Comparison of ENCODE assay signal across 1 cellular context in the genomic region with DNA sequence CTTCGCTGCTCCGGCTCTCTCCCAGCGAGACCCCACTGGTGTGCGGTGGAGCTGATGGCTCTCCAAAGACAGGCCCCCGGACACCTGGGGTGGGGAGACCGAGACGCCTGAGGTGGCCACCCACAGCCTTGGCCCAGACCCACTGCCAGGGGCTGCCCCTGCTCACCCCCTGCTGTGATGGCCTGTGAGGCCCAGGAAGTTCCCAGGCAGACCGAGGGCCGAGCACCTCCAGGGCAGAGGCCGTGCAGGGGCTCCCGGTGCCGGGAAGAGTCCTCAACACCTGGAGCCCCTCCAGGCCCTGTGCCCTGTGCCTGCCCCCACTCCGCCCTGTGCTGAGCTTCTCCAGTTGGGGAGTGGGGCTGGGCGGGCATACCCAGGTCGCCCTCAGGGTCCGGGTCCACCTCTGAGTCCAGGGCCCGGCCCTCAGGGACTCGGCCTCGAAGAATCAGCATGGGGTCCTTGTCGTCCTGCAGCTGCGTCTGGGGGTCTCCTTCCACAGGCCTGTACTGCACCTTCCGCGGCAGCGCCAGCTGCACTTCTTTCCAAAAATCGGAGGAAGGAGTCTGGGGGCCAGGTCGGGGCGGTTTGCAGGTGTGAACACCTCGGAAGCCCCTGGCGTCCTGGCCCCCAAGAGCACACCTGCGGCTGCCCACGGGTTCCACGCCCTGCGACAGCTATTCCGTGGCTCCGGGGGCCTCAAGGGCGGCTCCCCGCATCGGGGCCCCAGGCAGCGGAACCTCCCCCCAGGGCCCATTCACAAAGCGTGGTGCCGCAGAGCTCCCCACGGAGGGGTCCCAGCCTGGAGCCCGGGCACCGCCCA.
TF ChIP-seq lines count a peak whose summit lies in the region.

No MANE protein-coding gene starts in this region.

TF ChIP-seq in GM12878, 131 proteins besides CTCF, POLR2A, EP300 and RAD21:
- TF ChIP-seq, protein P1, sequence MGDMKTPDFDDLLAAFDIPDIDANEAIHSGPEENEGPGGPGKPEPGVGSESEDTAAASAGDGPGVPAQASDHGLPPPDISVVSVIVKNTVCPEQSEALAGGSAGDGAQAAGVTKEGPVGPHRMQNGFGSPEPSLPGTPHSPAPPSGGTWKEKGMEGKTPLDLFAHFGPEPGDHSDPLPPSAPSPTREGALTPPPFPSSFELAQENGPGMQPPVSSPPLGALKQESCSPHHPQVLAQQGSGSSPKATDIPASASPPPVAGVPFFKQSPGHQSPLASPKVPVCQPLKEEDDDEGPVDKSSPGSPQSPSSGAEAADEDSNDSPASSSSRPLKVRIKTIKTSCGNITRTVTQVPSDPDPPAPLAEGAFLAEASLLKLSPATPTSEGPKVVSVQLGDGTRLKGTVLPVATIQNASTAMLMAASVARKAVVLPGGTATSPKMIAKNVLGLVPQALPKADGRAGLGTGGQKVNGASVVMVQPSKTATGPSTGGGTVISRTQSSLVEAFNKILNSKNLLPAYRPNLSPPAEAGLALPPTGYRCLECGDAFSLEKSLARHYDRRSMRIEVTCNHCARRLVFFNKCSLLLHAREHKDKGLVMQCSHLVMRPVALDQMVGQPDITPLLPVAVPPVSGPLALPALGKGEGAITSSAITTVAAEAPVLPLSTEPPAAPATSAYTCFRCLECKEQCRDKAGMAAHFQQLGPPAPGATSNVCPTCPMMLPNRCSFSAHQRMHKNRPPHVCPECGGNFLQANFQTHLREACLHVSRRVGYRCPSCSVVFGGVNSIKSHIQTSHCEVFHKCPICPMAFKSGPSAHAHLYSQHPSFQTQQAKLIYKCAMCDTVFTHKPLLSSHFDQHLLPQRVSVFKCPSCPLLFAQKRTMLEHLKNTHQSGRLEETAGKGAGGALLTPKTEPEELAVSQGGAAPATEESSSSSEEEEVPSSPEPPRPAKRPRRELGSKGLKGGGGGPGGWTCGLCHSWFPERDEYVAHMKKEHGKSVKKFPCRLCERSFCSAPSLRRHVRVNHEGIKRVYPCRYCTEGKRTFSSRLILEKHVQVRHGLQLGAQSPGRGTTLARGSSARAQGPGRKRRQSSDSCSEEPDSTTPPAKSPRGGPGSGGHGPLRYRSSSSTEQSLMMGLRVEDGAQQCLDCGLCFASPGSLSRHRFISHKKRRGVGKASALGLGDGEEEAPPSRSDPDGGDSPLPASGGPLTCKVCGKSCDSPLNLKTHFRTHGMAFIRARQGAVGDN (IDR thresholded peaks at IDR 0.05), result no peak
- TF ChIP-seq, protein P2, sequence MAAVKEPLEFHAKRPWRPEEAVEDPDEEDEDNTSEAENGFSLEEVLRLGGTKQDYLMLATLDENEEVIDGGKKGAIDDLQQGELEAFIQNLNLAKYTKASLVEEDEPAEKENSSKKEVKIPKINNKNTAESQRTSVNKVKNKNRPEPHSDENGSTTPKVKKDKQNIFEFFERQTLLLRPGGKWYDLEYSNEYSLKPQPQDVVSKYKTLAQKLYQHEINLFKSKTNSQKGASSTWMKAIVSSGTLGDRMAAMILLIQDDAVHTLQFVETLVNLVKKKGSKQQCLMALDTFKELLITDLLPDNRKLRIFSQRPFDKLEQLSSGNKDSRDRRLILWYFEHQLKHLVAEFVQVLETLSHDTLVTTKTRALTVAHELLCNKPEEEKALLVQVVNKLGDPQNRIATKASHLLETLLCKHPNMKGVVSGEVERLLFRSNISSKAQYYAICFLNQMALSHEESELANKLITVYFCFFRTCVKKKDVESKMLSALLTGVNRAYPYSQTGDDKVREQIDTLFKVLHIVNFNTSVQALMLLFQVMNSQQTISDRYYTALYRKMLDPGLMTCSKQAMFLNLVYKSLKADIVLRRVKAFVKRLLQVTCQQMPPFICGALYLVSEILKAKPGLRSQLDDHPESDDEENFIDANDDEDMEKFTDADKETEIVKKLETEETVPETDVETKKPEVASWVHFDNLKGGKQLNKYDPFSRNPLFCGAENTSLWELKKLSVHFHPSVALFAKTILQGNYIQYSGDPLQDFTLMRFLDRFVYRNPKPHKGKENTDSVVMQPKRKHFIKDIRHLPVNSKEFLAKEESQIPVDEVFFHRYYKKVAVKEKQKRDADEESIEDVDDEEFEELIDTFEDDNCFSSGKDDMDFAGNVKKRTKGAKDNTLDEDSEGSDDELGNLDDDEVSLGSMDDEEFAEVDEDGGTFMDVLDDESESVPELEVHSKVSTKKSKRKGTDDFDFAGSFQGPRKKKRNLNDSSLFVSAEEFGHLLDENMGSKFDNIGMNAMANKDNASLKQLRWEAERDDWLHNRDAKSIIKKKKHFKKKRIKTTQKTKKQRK (IDR thresholded peaks at IDR 0.05; ENCODE audit: low read depth, low read length), result no peak
- TF ChIP-seq SIX5 (IDR thresholded peaks at IDR 0.05; ENCODE audit: low read depth, low read length, severe bottlenecking) (no peak), BRCA1 (IDR thresholded peaks at IDR 0.05; ENCODE audit: low read depth, low read length) (no peak), NRF1 (conservative IDR thresholded peaks at IDR 0.05; ENCODE audit: low read depth, low read length) (no peak), MYB (IDR thresholded peaks at IDR 0.05; ENCODE audit: borderline replicate concordance, low read depth, low read length) (no peak), IKZF1 (conservative IDR thresholded peaks at IDR 0.05) (no peak), HDAC6 (IDR thresholded peaks at IDR 0.05; ENCODE audit: unreplicated experiment) (no peak), FOS (IDR thresholded peaks at IDR 0.05; ENCODE audit: borderline replicate concordance, extremely low read depth, insufficient read length) (no peak), ZNF622 (IDR thresholded peaks at IDR 0.05) (no peak), BMI1 (IDR thresholded peaks at IDR 0.05; ENCODE audit: borderline replicate concordance) (no peak), FOXK2 (IDR thresholded peaks at IDR 0.05) (no peak), NR2C1 (IDR thresholded peaks at IDR 0.05) (no peak), SIN3A (IDR thresholded peaks at IDR 0.05; ENCODE audit: low read depth, low read length) (no peak), CHD1 (IDR thresholded peaks at IDR 0.05; ENCODE audit: low read depth, low read length) (no peak), ASH2L (IDR thresholded peaks at IDR 0.05; ENCODE audit: borderline replicate concordance, low read depth) (no peak), IRF4 (IDR thresholded peaks at IDR 0.05; ENCODE audit: low read depth, low read length) (no peak), MYC (IDR thresholded peaks at IDR 0.05; ENCODE audit: insufficient read depth, insufficient read length, insufficient replicate concordance, low read length, severe bottlenecking) (no peak)
- TF ChIP-seq, protein P3, sequence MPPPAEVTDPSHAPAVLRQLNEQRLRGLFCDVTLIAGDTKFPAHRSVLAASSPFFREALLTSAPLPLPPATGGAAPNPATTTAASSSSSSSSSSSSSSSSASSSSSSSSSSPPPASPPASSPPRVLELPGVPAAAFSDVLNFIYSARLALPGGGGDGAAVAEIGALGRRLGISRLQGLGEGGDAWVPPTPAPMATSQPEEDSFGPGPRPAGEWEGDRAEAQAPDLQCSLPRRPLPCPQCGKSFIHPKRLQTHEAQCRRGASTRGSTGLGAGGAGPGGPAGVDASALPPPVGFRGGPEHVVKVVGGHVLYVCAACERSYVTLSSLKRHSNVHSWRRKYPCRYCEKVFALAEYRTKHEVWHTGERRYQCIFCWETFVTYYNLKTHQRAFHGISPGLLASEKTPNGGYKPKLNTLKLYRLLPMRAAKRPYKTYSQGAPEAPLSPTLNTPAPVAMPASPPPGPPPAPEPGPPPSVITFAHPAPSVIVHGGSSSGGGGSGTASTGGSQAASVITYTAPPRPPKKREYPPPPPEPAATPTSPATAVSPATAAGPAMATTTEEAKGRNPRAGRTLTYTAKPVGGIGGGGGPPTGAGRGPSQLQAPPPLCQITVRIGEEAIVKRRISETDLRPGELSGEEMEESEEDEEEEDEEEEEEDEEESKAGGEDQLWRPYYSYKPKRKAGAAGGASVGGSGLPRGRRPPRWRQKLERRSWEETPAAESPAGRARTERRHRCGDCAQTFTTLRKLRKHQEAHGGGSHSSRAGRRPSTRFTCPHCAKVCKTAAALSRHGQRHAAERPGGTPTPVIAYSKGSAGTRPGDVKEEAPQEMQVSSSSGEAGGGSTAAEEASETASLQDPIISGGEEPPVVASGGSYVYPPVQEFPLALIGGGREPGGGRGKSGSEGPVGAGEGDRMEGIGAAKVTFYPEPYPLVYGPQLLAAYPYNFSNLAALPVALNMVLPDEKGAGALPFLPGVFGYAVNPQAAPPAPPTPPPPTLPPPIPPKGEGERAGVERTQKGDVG (CRISPR knock-in tag; IDR thresholded peaks at IDR 0.05), result no peak
- TF ChIP-seq, protein P4, sequence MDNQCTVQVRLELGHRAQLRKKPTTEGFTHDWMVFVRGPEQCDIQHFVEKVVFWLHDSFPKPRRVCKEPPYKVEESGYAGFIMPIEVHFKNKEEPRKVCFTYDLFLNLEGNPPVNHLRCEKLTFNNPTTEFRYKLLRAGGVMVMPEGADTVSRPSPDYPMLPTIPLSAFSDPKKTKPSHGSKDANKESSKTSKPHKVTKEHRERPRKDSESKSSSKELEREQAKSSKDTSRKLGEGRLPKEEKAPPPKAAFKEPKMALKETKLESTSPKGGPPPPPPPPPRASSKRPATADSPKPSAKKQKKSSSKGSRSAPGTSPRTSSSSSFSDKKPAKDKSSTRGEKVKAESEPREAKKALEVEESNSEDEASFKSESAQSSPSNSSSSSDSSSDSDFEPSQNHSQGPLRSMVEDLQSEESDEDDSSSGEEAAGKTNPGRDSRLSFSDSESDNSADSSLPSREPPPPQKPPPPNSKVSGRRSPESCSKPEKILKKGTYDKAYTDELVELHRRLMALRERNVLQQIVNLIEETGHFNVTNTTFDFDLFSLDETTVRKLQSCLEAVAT (IDR thresholded peaks at IDR 0.05), result no peak
